Comparison of ENCODE assay signal across 1 cellular context in the genomic region with DNA sequence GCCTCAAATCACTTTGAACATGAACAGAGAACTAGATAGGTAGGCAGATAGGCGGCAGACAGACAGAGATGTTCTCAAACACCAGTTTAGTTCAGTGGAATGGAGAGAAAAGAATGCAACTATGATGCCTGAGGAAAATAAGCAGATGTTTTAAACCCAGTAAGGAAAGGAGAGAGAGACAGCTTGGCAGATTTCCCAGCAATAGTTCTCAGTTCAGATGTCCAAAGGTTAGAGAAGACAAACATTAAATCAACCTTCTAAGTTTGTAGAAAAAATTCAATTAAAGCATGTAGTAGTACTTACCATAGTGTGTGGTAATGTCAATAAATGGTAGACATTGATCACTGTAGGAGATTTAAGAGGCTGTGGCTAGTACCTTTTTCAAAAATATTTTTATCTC.
TF ChIP-seq lines count a peak whose summit lies in the region.

No MANE protein-coding gene starts in this region.

TF ChIP-seq in IMR-90, 13 proteins besides CTCF, POLR2A, EP300 and RAD21:
- TF ChIP-seq, protein P1, sequence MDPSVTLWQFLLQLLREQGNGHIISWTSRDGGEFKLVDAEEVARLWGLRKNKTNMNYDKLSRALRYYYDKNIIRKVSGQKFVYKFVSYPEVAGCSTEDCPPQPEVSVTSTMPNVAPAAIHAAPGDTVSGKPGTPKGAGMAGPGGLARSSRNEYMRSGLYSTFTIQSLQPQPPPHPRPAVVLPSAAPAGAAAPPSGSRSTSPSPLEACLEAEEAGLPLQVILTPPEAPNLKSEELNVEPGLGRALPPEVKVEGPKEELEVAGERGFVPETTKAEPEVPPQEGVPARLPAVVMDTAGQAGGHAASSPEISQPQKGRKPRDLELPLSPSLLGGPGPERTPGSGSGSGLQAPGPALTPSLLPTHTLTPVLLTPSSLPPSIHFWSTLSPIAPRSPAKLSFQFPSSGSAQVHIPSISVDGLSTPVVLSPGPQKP (IDR thresholded peaks at IDR 0.05; ENCODE audit: borderline replicate concordance, low read depth, low read length): no peak
- TF ChIP-seq NFE2L2 (IDR thresholded peaks at IDR 0.05; ENCODE audit: low read depth, low read length): no peak
- TF ChIP-seq CHD1 (IDR thresholded peaks at IDR 0.05; ENCODE audit: low read depth, low read length): no peak
- TF ChIP-seq RCOR1 (IDR thresholded peaks at IDR 0.05; ENCODE audit: insufficient replicate concordance, low read length): no peak
- no peak for TF ChIP-seq MAFK (IDR thresholded peaks at IDR 0.05; ENCODE audit: low read depth, low read length)
- TF ChIP-seq SMC3 (IDR thresholded peaks at IDR 0.05; ENCODE audit: low read depth, low read length): no peak
- no peak for TF ChIP-seq MXI1 (IDR thresholded peaks at IDR 0.05; ENCODE audit: borderline replicate concordance, low read depth, low read length)
- TF ChIP-seq, protein P2, sequence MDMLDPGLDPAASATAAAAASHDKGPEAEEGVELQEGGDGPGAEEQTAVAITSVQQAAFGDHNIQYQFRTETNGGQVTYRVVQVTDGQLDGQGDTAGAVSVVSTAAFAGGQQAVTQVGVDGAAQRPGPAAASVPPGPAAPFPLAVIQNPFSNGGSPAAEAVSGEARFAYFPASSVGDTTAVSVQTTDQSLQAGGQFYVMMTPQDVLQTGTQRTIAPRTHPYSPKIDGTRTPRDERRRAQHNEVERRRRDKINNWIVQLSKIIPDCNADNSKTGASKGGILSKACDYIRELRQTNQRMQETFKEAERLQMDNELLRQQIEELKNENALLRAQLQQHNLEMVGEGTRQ (IDR thresholded peaks at IDR 0.05; ENCODE audit: low read depth, low read length): no peak
- TF ChIP-seq RFX5 (IDR thresholded peaks at IDR 0.05; ENCODE audit: low read depth, low read length): no peak
- TF ChIP-seq MAZ (IDR thresholded peaks at IDR 0.05; ENCODE audit: borderline replicate concordance, low read depth, low read length): no peak
- TF ChIP-seq FOS (IDR thresholded peaks at IDR 0.05; ENCODE audit: low read depth, low read length): no peak
- no peak for TF ChIP-seq CEBPB (IDR thresholded peaks at IDR 0.05; ENCODE audit: low read depth, low read length)
- no peak for TF ChIP-seq BHLHE40 (IDR thresholded peaks at IDR 0.05; ENCODE audit: low read depth, low read length)
TF ChIP-seq in IMR-90: peak in this region for 0.
